ENCODE assay signal across 8 cellular contexts in the genomic region with DNA sequence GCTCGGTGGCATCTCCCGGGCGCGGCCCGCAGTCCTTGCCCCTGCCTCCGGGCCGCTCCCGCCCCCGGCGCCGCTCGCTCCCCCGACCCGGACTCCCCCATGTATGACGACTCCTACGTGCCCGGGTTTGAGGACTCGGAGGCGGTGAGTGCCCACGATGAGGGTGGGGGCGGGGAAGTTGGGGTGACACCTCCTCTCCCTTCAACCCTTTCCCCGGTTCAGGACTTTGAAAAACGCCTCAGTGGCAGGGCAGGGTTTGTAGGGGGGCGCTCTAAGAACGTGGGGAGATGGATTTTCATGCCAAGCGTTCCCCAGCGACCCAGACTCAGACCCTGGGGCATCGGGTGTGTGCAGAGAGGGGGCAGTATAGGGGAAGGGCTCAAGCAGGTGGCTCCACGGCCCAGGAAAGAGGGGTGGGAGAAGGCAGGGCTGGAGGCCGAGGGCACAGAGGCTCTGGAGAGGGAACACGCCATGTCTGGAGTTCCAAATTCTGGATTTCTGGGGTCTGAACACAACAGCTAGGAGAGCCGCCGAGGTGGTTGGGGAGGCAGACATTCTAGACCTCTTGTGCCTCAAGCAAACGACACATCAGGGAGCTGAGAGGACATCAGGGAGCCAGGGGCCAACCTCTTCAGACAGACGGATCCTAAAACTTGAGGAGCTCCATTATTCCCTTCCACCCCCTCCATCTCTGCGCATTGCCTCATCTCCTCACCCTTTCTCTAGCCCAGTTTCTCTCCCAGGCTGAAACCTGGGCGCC. TPM values are rescaled to one million over a fixed set of nuclear protein-coding genes. Genes with fewer than 3 reads are reported as not detected.
DNase-seq lines count a peak whose midpoint lies in the region; ATAC-seq and TF ChIP-seq lines count a peak whose summit lies in the region.

No MANE protein-coding gene starts in this region.

- no peaks in the 10 kb centered on the region; the same call in 1 of the 2 replicates for H3F3A ChIP-seq in Loucy (ENCODE audit: low read depth)

- TF ChIP-seq CTCF in Loucy (conservative IDR thresholded peaks at IDR 0.05; ENCODE audit: low read length) = peak; percentile 45
- peak in 2 of 3 experiments; percentile 12 to 31 for TF ChIP-seq CTCF in ascending aorta (IDR thresholded peaks at IDR 0.05)
- no peak for TF ChIP-seq CTCF in lung (IDR thresholded peaks at IDR 0.05; ENCODE audit: control extremely low read depth, extremely low read depth)
- TF ChIP-seq CTCF in suprapubic skin (IDR thresholded peaks at IDR 0.05) = no peak

- H3K9me3 ChIP-seq in Loucy (ENCODE audit: insufficient read depth, low read depth, low read length) (no peaks in the 10 kb centered on the region), ascending aorta (no peaks in the 10 kb centered on the region), lung (ENCODE audit: control insufficient read depth in 2 of 2, insufficient read depth in 1 of 2, low read length in 1 of 2) (no peaks in the 10 kb centered on the region), suprapubic skin (no peaks in the 10 kb centered on the region)

- TF ChIP-seq EP300 in suprapubic skin (IDR thresholded peaks at IDR 0.05) = no peak

- peaks cover 13% of the 10 kb centered on the region; the same call in 1 of the 2 replicates for H3K79me2 ChIP-seq in Loucy (ENCODE audit: insufficient read depth, low read length)

- 19 to 26% methylated on average over 27 to 37 of the region's 37 CpGs for WGBS in lung, 2 donors
- WGBS in suprapubic skin = 43% methylated on average over 16 of the region's 37 CpGs

- H2AFZ ChIP-seq in Loucy (ENCODE audit: low read length) = peak overlapping the region; percentile 72; the same call in 1 of the 2 replicates

- H3K36me3 ChIP-seq in Loucy (ENCODE audit: insufficient read depth, low read length) (no peaks in the 10 kb centered on the region), ascending aorta (peaks cover 0 to under 1% of the 10 kb centered on the region in 2 donors), lung (ENCODE audit: control insufficient read depth in 2 of 2, insufficient read depth in 2 of 2, low read length in 2 of 2) (no peaks in the 10 kb centered on the region), suprapubic skin (peaks cover 9% of the 10 kb centered on the region)

- H3K27ac ChIP-seq in ascending aorta (peak overlapping the region; percentile 39), lung (ENCODE audit: low read depth in 1 of 2, low read length in 1 of 2) (no peak overlapping the region), suprapubic skin (no peak overlapping the region)

- peak overlapping the region; percentile 84 for H3K4me3 ChIP-seq in Loucy (ENCODE audit: low read length, poor library complexity, severe bottlenecking)
- H3K4me3 ChIP-seq in ascending aorta = peak overlapping the region; percentile 77 to 96
- H3K4me3 ChIP-seq in lung = peak overlapping the region; percentile 28
- H3K4me3 ChIP-seq in suprapubic skin = peak overlapping the region; percentile 78

- H3K4me1 ChIP-seq in Loucy (ENCODE audit: insufficient read depth, low read length, poor library complexity, severe bottlenecking) (peaks cover 30% of the 10 kb centered on the region), ascending aorta (peaks cover 11 to 28% of the 10 kb centered on the region in 2 donors), lung (ENCODE audit: control insufficient read depth in 2 of 2, insufficient read depth in 2 of 2, low read length in 2 of 2) (peaks cover 0 to 9% of the 10 kb centered on the region in 2 donors), suprapubic skin (peaks cover 43% of the 10 kb centered on the region)

- ATAC-seq in lung (ENCODE audit: insufficient read depth, low FRiP score) (no peak), GM19467 (IDR thresholded peaks at IDR 0.05; ENCODE audit: unreplicated experiment) (no peak), GM18520 (IDR thresholded peaks at IDR 0.05; ENCODE audit: unreplicated experiment) (no peak)

- no peak for TF ChIP-seq POLR2A in suprapubic skin (IDR thresholded peaks at IDR 0.05)

- H3K9me2 ChIP-seq in Loucy (replicated peaks; ENCODE audit: low read depth, low read length) = no peaks in the 10 kb centered on the region

- intact Hi-C loops in ascending aorta (cut with DNase I) = no loop called here

- peak overlapping the region; percentile 74 for H3K9ac ChIP-seq in Loucy (ENCODE audit: low read depth, low read length, poor library complexity, severe bottlenecking)

- peak overlapping the region; percentile 84 for H3K4me2 ChIP-seq in Loucy (ENCODE audit: low read depth, low read length, poor library complexity, severe bottlenecking)

- peaks cover 7% of the 10 kb centered on the region for H4K20me1 ChIP-seq in Loucy (ENCODE audit: insufficient read depth, low read length, poor library complexity, severe bottlenecking)

- DNase-seq in DMS153 (lab: John Stamatoyannopoulos, UW) (peak; percentile 38), ascending aorta (ENCODE audit: low spot score in 2 of 2) (no peak), lung (ENCODE audit: low spot score) (no peak), suprapubic skin (ENCODE audit: low spot score in 2 of 2) (no peak), OCI-M2 (lab: John Stamatoyannopoulos, UW; ENCODE audit: unreplicated experiment) (no peak)

- H3K27me3 ChIP-seq in Loucy (ENCODE audit: insufficient read depth, low read length, poor library complexity, severe bottlenecking) = no peaks in the 10 kb centered on the region
- H3K27me3 ChIP-seq in ascending aorta = no peaks in the 10 kb centered on the region
- no peaks in the 10 kb centered on the region for H3K27me3 ChIP-seq in lung (ENCODE audit: control insufficient read depth, insufficient read depth)
- no peaks in the 10 kb centered on the region for H3K27me3 ChIP-seq in suprapubic skin

RNA-seq across cellular contexts. Expression of a gene that starts 0.7 kb away (rescaled TPM):
- total RNA-seq in ascending aorta (54.5 TPM), lung (10 to 100 TPM; 12.3 to 33.1 TPM), suprapubic skin (10 to 100 TPM; 12.3 to 27.8 (median 17.3) TPM)
- 1 to 10 TPM; 8.3 to 9.9 TPM for polyA plus RNA-seq in lung

RNA-seq across cellular contexts. Expression of a gene that starts 30.1 kb away (rescaled TPM):
- total RNA-seq in ascending aorta (65.0 TPM), lung (10 to 100 TPM; 33.4 to 37.0 TPM), suprapubic skin (10 to 100 TPM; 11.2 to 48.4 (median 19.0) TPM)
- 10 to 100 TPM; 14.4 to 19.0 TPM for polyA plus RNA-seq in lung

RNA-seq across cellular contexts. Expression of a gene that starts 33.0 kb away (rescaled TPM):
- 39.4 TPM for total RNA-seq in ascending aorta
- total RNA-seq in lung = 10 to 100 TPM; 62.9 to 86.7 TPM
- 10 to 100 TPM; 36.6 to 60.5 TPM for polyA plus RNA-seq in lung
- 100 to 1,000 TPM in 1 of 4 donors, 10 to 100 TPM in 3; 55.0 to 125 (median 62.2) TPM for total RNA-seq in suprapubic skin

RNA-seq across cellular contexts. Expression of a gene that starts 46.7 kb away (rescaled TPM):
- total RNA-seq in ascending aorta (0.85 TPM), lung (1 to 10 TPM; 5.3 to 8.6 TPM), suprapubic skin (1 to 10 TPM in 1 of 4 donors, under 1 TPM in 2, not detected in 1; 0.40 to 1.1 (median 0.65) TPM)
- 10 to 100 TPM; 22.0 to 80.5 TPM for polyA plus RNA-seq in lung

Comparison
In these comparisons a context has a peak if more than half of its experiments do, and no peak if none do; other contexts are left out.
1. H3K4me3 ChIP-seq: peak in every context shown above with its lines; median percentile 86 in ascending aorta; 84 in Loucy; 78 in suprapubic skin; 28 in lung.
2. CTCF ChIP-seq: peak in Loucy (single experiment) and ascending aorta (2 of 3); none in lung (single experiment) and suprapubic skin (0 of 2).
3. H3K27ac ChIP-seq: peak in ascending aorta (2 of 2); none in lung (0 of 2) and suprapubic skin (single experiment).